10 cellular contexts compared by ENCODE assay signal in genomic region chr5:33936381-33937016, GRCh38. TPM values are rescaled to one million over a fixed set of nuclear protein-coding genes. Genes with fewer than 3 reads are reported as not detected.
A peak's percentile ranks its signal among the peaks of the same experiment; 100 is the strongest.
DNase-seq lines count a peak whose midpoint lies in the region; ATAC-seq and TF ChIP-seq lines count a peak whose summit lies in the region.
"Had no signal": no experiment of that assay in that cellular context is flagged by ENCODE, and none has a peak within 500 bp of the region (broad histone marks: within the 10 kb centered on the region; RNA-seq: fewer than 3 reads in every experiment).

TSS of gene RXFP3 (plus strand) at chr5:33936386. CDS start at chr5:33936741, 355 bp downstream.

- no peak within 1 kb of the TSS for H3K9ac ChIP-seq in adipocyte (ENCODE audit: low read length)

- H3K27ac ChIP-seq in right atrium auricular region, result no peak within 1 kb of the TSS

- peaks cover 40% of the 10 kb centered on the region for H3K27me3 ChIP-seq in adipocyte (replicated peaks; ENCODE audit: control insufficient read depth, insufficient read depth, low read length)
- H3K27me3 ChIP-seq in right atrium auricular region, result peaks cover 10 to 18% of the 10 kb centered on the region in 2 donors
- peaks cover 3% of the 10 kb centered on the region; the same call in 1 of the 2 replicates for H3K27me3 ChIP-seq in HAP-1 (ENCODE audit: low read depth)

- TF ChIP-seq CTCF in GM20000 (IDR thresholded peaks at IDR 0.05; ENCODE audit: extremely low read depth, missing control alignments) (no peak), right atrium auricular region (IDR thresholded peaks at IDR 0.05) (no peak)

- DNase-seq in GM20000 (ENCODE audit: low spot score) (peak; percentile 44), adipocyte (ENCODE audit: low read depth) (peak; percentile 13), right atrium auricular region (ENCODE audit: low spot score) (no peak), renal cortical epithelial cell (ENCODE audit: low read depth) (peak; percentile 3), dermis blood vessel endothelial cell (no peak), HAP-1 (ENCODE audit: low spot score in 2 of 2) (no peak)
- DNase-seq in stimulated activated naive CD4-positive, alpha-beta T cell (lab: John Stamatoyannopoulos, UW), result no peak

- ATAC-seq in HG02981 (IDR thresholded peaks at IDR 0.05; ENCODE audit: unreplicated experiment), result no peak

- H3K36me3 ChIP-seq in adipocyte (ENCODE audit: control insufficient read depth, insufficient read depth, low read length, severe bottlenecking), result no peaks in the 10 kb centered on the region
- no peaks in the 10 kb centered on the region for H3K36me3 ChIP-seq in right atrium auricular region
- H3K36me3 ChIP-seq in HAP-1 (replicated peaks), result no peaks in the 10 kb centered on the region

- peaks cover 3% of the 10 kb centered on the region for H3K9me3 ChIP-seq in adipocyte (ENCODE audit: control insufficient read depth, low read length)
- H3K9me3 ChIP-seq in right atrium auricular region, result no peaks in the 10 kb centered on the region
- H3K9me3 ChIP-seq in HAP-1, result no peaks in the 10 kb centered on the region

- in situ Hi-C loops in HAP-1 (cut with MboI; ENCODE audit: low sequenced_read_pairs), result loop anchor here (10.0 kb wide), 1 partner anchor 502 kb away; no protein-coding TSS in a partner anchor

- H3K4me3 ChIP-seq in adipocyte (ENCODE audit: low read length) (peak within 1 kb of the TSS; percentile 89), right atrium auricular region (peak within 1 kb of the TSS; percentile 10 to 39), HAP-1 (no peak within 1 kb of the TSS)

- H3K4me1 ChIP-seq in adipocyte (ENCODE audit: control insufficient read depth, insufficient read depth, low read length) (peaks cover 23% of the 10 kb centered on the region), right atrium auricular region (peaks cover 0 to 15% of the 10 kb centered on the region in 2 donors), HAP-1 (no peaks in the 10 kb centered on the region)

RNA-seq across cellular contexts. Expression of gene RXFP3, which starts in this region (rescaled TPM):
- total RNA-seq in right atrium auricular region (not detected), renal cortical epithelial cell (0.17 TPM in 1 of 2 replicates, not detected in the other), dermis blood vessel endothelial cell (not detected in 2 replicates)
- total RNA-seq: activated T-cell treated with anti-CD3 and anti-CD28 coated beads, Interleukin-2, amount 50 U/mL, for 72 hours; lung microvascular endothelial cell had no signal

Comparison
In these comparisons a context has a peak if more than half of its experiments do, and no peak if none do; other contexts are left out.
1. Peak in DNase-seq in renal cortical epithelial cell; RNA of the gene not detected or under 1 TPM.
2. DNase-seq: peak in GM20000 (single experiment) and adipocyte (single experiment); none in right atrium auricular region (single experiment), dermis blood vessel endothelial cell (single experiment), stimulated activated naive CD4-positive, alpha-beta T cell (0 of 6) and HAP-1 (0 of 2).